Comparison of ENCODE assay signal across 1 cellular context in the genomic region with DNA sequence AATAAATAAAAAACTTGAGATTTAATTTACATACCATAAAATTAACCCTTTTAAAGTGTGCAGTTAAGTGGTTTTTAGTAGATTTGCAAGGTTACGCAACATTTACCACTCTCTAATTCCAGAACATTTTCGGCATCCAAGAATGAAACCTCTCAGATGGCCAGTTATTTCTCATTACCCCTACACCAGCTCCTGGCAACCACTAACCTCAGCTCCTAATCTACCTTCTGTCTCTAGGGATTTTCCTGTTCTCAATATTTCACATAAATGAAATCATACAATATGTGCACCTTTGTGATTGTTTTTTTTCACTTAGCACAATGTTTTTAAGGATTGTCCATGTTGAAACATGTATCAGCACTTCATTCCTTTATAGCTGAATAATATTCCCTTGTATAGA.
TF ChIP-seq lines count a peak whose summit lies in the region.

No MANE protein-coding gene starts in this region.

TF ChIP-seq in K562, 482 proteins besides CTCF, POLR2A, EP300 and RAD21:
- TF ChIP-seq CEBPG (CRISPR knock-in tag; IDR thresholded peaks at IDR 0.05) (no peak), CEBPG (tag; conservative IDR thresholded peaks at IDR 0.05 in 1 of 2, IDR thresholded peaks at IDR 0.05 in 1 of 2) (peak; percentile 74 to 95), CEBPB (tag; IDR thresholded peaks at IDR 0.05) (peak; percentile 81), RFX5 (IDR thresholded peaks at IDR 0.05; ENCODE audit: low read depth, low read length) (no peak), ZNF780A (CRISPR knock-in tag; IDR thresholded peaks at IDR 0.05) (no peak)
- TF ChIP-seq, protein P1, sequence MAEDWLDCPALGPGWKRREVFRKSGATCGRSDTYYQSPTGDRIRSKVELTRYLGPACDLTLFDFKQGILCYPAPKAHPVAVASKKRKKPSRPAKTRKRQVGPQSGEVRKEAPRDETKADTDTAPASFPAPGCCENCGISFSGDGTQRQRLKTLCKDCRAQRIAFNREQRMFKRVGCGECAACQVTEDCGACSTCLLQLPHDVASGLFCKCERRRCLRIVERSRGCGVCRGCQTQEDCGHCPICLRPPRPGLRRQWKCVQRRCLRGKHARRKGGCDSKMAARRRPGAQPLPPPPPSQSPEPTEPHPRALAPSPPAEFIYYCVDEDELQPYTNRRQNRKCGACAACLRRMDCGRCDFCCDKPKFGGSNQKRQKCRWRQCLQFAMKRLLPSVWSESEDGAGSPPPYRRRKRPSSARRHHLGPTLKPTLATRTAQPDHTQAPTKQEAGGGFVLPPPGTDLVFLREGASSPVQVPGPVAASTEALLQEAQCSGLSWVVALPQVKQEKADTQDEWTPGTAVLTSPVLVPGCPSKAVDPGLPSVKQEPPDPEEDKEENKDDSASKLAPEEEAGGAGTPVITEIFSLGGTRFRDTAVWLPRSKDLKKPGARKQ (CRISPR knock-in tag; IDR thresholded peaks at IDR 0.05), result no peak
TF ChIP-seq in K562: peak in this region for 2.
